Comparison of ENCODE assay signal across 13 cellular contexts in genomic region chr12:99253068-99253467, GRCh38.
DNase-seq lines count a peak whose midpoint lies in the region; ATAC-seq, FAIRE-seq and TF ChIP-seq lines count a peak whose summit lies in the region.
"Had no signal": no experiment of that assay in that cellular context is flagged by ENCODE, and none has a peak within 500 bp of the region (broad histone marks: within the 10 kb centered on the region; RNA-seq: fewer than 3 reads in every experiment).

No MANE protein-coding gene starts in this region.

- no peaks in the 10 kb centered on the region for H3K4me1 Mint-ChIP-seq in MCF 10A (ENCODE audit: insufficient read depth, unreplicated experiment)
- peaks cover 2% of the 10 kb centered on the region for H3K4me1 Mint-ChIP-seq in astrocyte (ENCODE audit: low read depth, unreplicated experiment)
- H3K4me1 Mint-ChIP-seq in type B pancreatic cell (ENCODE audit: unreplicated experiment) = no peaks in the 10 kb centered on the region
- H3K4me1 Mint-ChIP-seq: T-helper 17 cell had no signal

- H3K79me2 ChIP-seq in mammary epithelial cell (ENCODE audit: insufficient read depth, low read length) (no peaks in the 10 kb centered on the region), astrocyte (ENCODE audit: insufficient read depth, low read length) (no peaks in the 10 kb centered on the region)

- WGBS in mammary epithelial cell (ENCODE audit: low coverage, missing lambda C conversion rate) = 83% methylated on average over 3 of the region's 3 CpGs
- 97% methylated on average over 3 of the region's 3 CpGs for WGBS in suprapubic skin

- no peak for ATAC-seq in GM21360 (IDR thresholded peaks at IDR 0.05; ENCODE audit: unreplicated experiment)
- ATAC-seq: activated CD8-positive, alpha-beta T cell treated with anti-CD3 and anti-CD28 coated beads, Interleukin-2, amount 10 ng/mL, durations not matched to agents 7 days and 5 days; T-helper 17 cell had no signal

- no peaks in the 10 kb centered on the region for H3K9me3 Mint-ChIP-seq in MCF 10A (ENCODE audit: unreplicated experiment)
- H3K9me3 Mint-ChIP-seq in astrocyte (ENCODE audit: unreplicated experiment) = no peaks in the 10 kb centered on the region
- H3K9me3 Mint-ChIP-seq in type B pancreatic cell = no peaks in the 10 kb centered on the region

- in situ Hi-C loops in mammary epithelial cell (cut with MboI; ENCODE audit: low sequenced_read_pairs in 2 of 2) = no loop called here

- H3K27me3 ChIP-seq in mammary epithelial cell (ENCODE audit: insufficient read depth, low read length) (no peaks in the 10 kb centered on the region), astrocyte (ENCODE audit: insufficient read depth, low read length) (no peaks in the 10 kb centered on the region), suprapubic skin (no peaks in the 10 kb centered on the region)
- H3K27me3 ChIP-seq: adrenal gland, BE2C had no signal

- DNase-seq in MCF 10A (ENCODE audit: unreplicated experiment) (peak; percentile 8), mammary epithelial cell (no peak), LNCaP clone FGC (ENCODE audit: low read depth) (no peak), astrocyte (ENCODE audit: low read depth) (no peak), type B pancreatic cell (ENCODE audit: extremely low spot score, unreplicated experiment) (no peak), suprapubic skin (ENCODE audit: low spot score in 2 of 2) (no peak), urothelium cell line (ENCODE audit: low spot score) (no peak)
- DNase-seq: activated CD8-positive, alpha-beta T cell treated with anti-CD3 and anti-CD28 coated beads, Interleukin-2, amount 10 ng/mL, durations not matched to agents 7 days and 5 days; adrenal gland; BE2C; stimulated activated CD4-positive, alpha-beta T cell treated with anti-CD3 and anti-CD28 coated beads, Interleukin-12 subunit alpha, Interleukin-12 subunit beta, amount 100 ng/mL, for 4 hours; T-helper 17 cell had no signal

- H2AFZ ChIP-seq in mammary epithelial cell (ENCODE audit: low read depth, low read length) (no peak overlapping the region), astrocyte (ENCODE audit: low read depth, low read length) (no peak overlapping the region)

- no peak overlapping the region for H3K4me3 Mint-ChIP-seq in MCF 10A (ENCODE audit: unreplicated experiment)
- no peak overlapping the region for H3K4me3 Mint-ChIP-seq in astrocyte (ENCODE audit: unreplicated experiment)
- no peak overlapping the region for H3K4me3 Mint-ChIP-seq in type B pancreatic cell
- H3K4me3 Mint-ChIP-seq: activated CD8-positive, alpha-beta T cell treated with anti-CD3 and anti-CD28 coated beads, Interleukin-2, amount 10 ng/mL, durations not matched to agents 7 days and 5 days; T-helper 17 cell had no signal

- H3K36me3 Mint-ChIP-seq in MCF 10A (ENCODE audit: insufficient read depth, unreplicated experiment) (no peaks in the 10 kb centered on the region), astrocyte (ENCODE audit: low read depth, unreplicated experiment) (no peaks in the 10 kb centered on the region), type B pancreatic cell (no peaks in the 10 kb centered on the region)

- TF ChIP-seq POLR2A in suprapubic skin (IDR thresholded peaks at IDR 0.05) = no peak

- POLR2A ChIA-PET in MCF 10A (lab: Yijun Ruan, JAX) = no interaction called here

- H3K4me2 ChIP-seq in mammary epithelial cell (ENCODE audit: insufficient read depth, low read depth, low read length) = no peak overlapping the region
- H3K4me2 ChIP-seq in astrocyte (ENCODE audit: low read length) = no peak overlapping the region

- H3K4me1 ChIP-seq in mammary epithelial cell (ENCODE audit: insufficient read depth, low read length) (no peaks in the 10 kb centered on the region), astrocyte (ENCODE audit: insufficient read depth, low read length) (no peaks in the 10 kb centered on the region), suprapubic skin (no peaks in the 10 kb centered on the region)
- H3K4me1 ChIP-seq: adrenal gland, BE2C had no signal

- no peaks in the 10 kb centered on the region for H3K36me3 ChIP-seq in mammary epithelial cell (ENCODE audit: insufficient read depth, low read length)
- no peaks in the 10 kb centered on the region for H3K36me3 ChIP-seq in astrocyte (ENCODE audit: insufficient read depth, low read length)
- H3K36me3 ChIP-seq in suprapubic skin = no peaks in the 10 kb centered on the region
- H3K36me3 ChIP-seq: adrenal gland, BE2C had no signal

- H3K9me3 ChIP-seq in mammary epithelial cell (replicated peaks; ENCODE audit: insufficient read depth, low read length) (no peaks in the 10 kb centered on the region), astrocyte (ENCODE audit: insufficient read depth, low read depth, low read length) (no peaks in the 10 kb centered on the region), suprapubic skin (no peaks in the 10 kb centered on the region)
- H3K9me3 ChIP-seq: adrenal gland, BE2C had no signal

- dilution Hi-C loops in mammary epithelial cell (cut with HindIII; ENCODE audit: low sequenced_read_pairs) = no loop called here

- intact Hi-C loops in MCF 10A (cut with micrococcal nuclease) = no loop called here
- intact Hi-C loops in mammary epithelial cell (cut with micrococcal nuclease) = no loop called here

- BruUV-seq in MCF 10A (replicated peaks; lab: Mats Ljungman, UMichigan) (no TSS peak), mammary epithelial cell (replicated peaks; lab: Mats Ljungman, UMichigan) (no TSS peak)

- FAIRE-seq in astrocyte (lab: Jason Lieb, UNC) = no peak
- FAIRE-seq in urothelium cell line (lab: Jason Lieb, UNC) = no peak

- H4K20me1 ChIP-seq in mammary epithelial cell (ENCODE audit: insufficient read depth, low read length) = no peaks in the 10 kb centered on the region
- no peaks in the 10 kb centered on the region for H4K20me1 ChIP-seq in astrocyte (ENCODE audit: insufficient read depth, low read length)

- H3K4me3 ChIP-seq in mammary epithelial cell (replicated peaks in 1 of 3; ENCODE audit: insufficient read depth in 1 of 3, low read depth in 2 of 3, low read length in 3 of 3) (no peak overlapping the region), LNCaP clone FGC (ENCODE audit: low read depth, low read length) (no peak overlapping the region), astrocyte (ENCODE audit: insufficient read depth, low read depth, low read length) (no peak overlapping the region), suprapubic skin (no peak overlapping the region)
- H3K4me3 ChIP-seq: adrenal gland had no signal

- TF ChIP-seq EP300 in suprapubic skin (IDR thresholded peaks at IDR 0.05) = no peak

- H3K9ac ChIP-seq in mammary epithelial cell (ENCODE audit: insufficient read depth, low read length) (no peak overlapping the region), astrocyte (ENCODE audit: low read length) (no peak overlapping the region)

- H3K27ac Mint-ChIP-seq in MCF 10A (ENCODE audit: low read depth, unreplicated experiment) (no peak overlapping the region), astrocyte (ENCODE audit: unreplicated experiment) (no peak overlapping the region), type B pancreatic cell (peak overlapping the region; percentile 1)
- H3K27ac Mint-ChIP-seq: activated CD8-positive, alpha-beta T cell treated with anti-CD3 and anti-CD28 coated beads, Interleukin-2, amount 10 ng/mL, durations not matched to agents 7 days and 5 days; T-helper 17 cell had no signal

- H3K27me3 Mint-ChIP-seq in MCF 10A (ENCODE audit: insufficient read depth, unreplicated experiment) (no peaks in the 10 kb centered on the region), astrocyte (ENCODE audit: low read depth, unreplicated experiment) (no peaks in the 10 kb centered on the region), type B pancreatic cell (no peaks in the 10 kb centered on the region)
- H3K27me3 Mint-ChIP-seq: T-helper 17 cell had no signal

- peak; percentile 14 for TF ChIP-seq CTCF in MCF 10A (IDR thresholded peaks at IDR 0.05; ENCODE audit: unreplicated experiment)
- TF ChIP-seq CTCF in mammary epithelial cell (conservative IDR thresholded peaks at IDR 0.05 in 1 of 2, IDR thresholded peaks at IDR 0.05 in 1 of 2; ENCODE audit: extremely low read depth in 1 of 2, insufficient read depth in 1 of 2, low read depth in 1 of 2, low read length in 2 of 2) = peak in 1 of 2 donors; percentile 11
- TF ChIP-seq CTCF in LNCaP clone FGC (IDR thresholded peaks at IDR 0.05; ENCODE audit: control insufficient read depth, extremely low read depth, insufficient read depth) = peak; percentile 13; the same call in 1 of the 2 replicates
- TF ChIP-seq CTCF in astrocyte (IDR thresholded peaks at IDR 0.05; ENCODE audit: insufficient read depth, low read depth, low read length) = peak; percentile 13
- TF ChIP-seq CTCF in type B pancreatic cell (conservative IDR thresholded peaks at IDR 0.05) = peak; percentile 59
- TF ChIP-seq CTCF in suprapubic skin (IDR thresholded peaks at IDR 0.05) = no peak

- no peak overlapping the region for H3K27ac ChIP-seq in mammary epithelial cell (ENCODE audit: insufficient read depth, low read depth, low read length)
- H3K27ac ChIP-seq in astrocyte (ENCODE audit: low read depth, low read length) = no peak overlapping the region
- no peak overlapping the region for H3K27ac ChIP-seq in suprapubic skin
- H3K27ac ChIP-seq: adrenal gland had no signal

- CTCF ChIA-PET in MCF 10A (lab: Yijun Ruan, JAX) (interaction anchor here (0.6 to 0.7 kb wide), 2 partner anchors 513 to 1060 kb away, joined by 3 to 5 read pairs; no protein-coding TSS in a partner anchor), mammary epithelial cell (lab: Charles Lee; ENCODE audit: low non-redundant PET) (no interaction called here)

Comparison
In these comparisons a context has a peak if more than half of its experiments do, and no peak if none do; other contexts are left out.
1. CTCF ChIP-seq: peak in MCF 10A (single experiment), LNCaP clone FGC (single experiment), astrocyte (single experiment) and type B pancreatic cell (single experiment); none in suprapubic skin (0 of 2).